Comparison of ENCODE assay signal across 17 cellular contexts in genomic region chr22:46905415-46905814, GRCh38.
A peak's percentile ranks its signal among the peaks of the same experiment; 100 is the strongest.
DNase-seq lines count a peak whose midpoint lies in the region; ATAC-seq and TF ChIP-seq lines count a peak whose summit lies in the region.
"Had no signal": no experiment of that assay in that cellular context is flagged by ENCODE, and none has a peak within 500 bp of the region (broad histone marks: within the 10 kb centered on the region; RNA-seq: fewer than 3 reads in every experiment).

No MANE protein-coding gene starts in this region.

- intact Hi-C loops in Right ventricle myocardium superior (cut with DNase I), result no loop called here
- intact Hi-C loops in upper lobe of right lung (cut with DNase I), result no loop called here

- ATAC-seq in Right ventricle myocardium superior (ENCODE audit: poor library complexity) (no peak), esophagus mucosa (peak; percentile 15), omental fat pad (ENCODE audit: low FRiP score) (no peak), upper lobe of right lung (no peak), HG02938 (IDR thresholded peaks at IDR 0.05; ENCODE audit: unreplicated experiment) (no peak)
- ATAC-seq: GM12878 had no signal

- H3K4me3 ChIP-seq in right atrium auricular region (no peak overlapping the region), upper lobe of right lung (no peak overlapping the region)
- H3K4me3 ChIP-seq: GM12878 had no signal

- no peak for TF ChIP-seq CTCF in right atrium auricular region (IDR thresholded peaks at IDR 0.05)
- TF ChIP-seq CTCF in omental fat pad (IDR thresholded peaks at IDR 0.05), result no peak
- TF ChIP-seq CTCF in upper lobe of right lung (IDR thresholded peaks at IDR 0.05), result no peak

- no peaks in the 10 kb centered on the region for H3K36me3 ChIP-seq in right atrium auricular region
- peaks cover 7% of the 10 kb centered on the region for H3K36me3 ChIP-seq in upper lobe of right lung

- H3K9me3 ChIP-seq in right atrium auricular region (no peaks in the 10 kb centered on the region), upper lobe of right lung (no peaks in the 10 kb centered on the region)

- H3K27me3 ChIP-seq in right atrium auricular region (no peaks in the 10 kb centered on the region), upper lobe of right lung (no peaks in the 10 kb centered on the region)

- H3K27ac ChIP-seq in right atrium auricular region (no peak overlapping the region), upper lobe of right lung (no peak overlapping the region)
- H3K27ac ChIP-seq: HL-60 had no signal

- peak; percentile 32 for DNase-seq in right atrium auricular region (ENCODE audit: low spot score)
- DNase-seq in Right ventricle myocardium superior, result no peak
- DNase-seq in omental fat pad (ENCODE audit: low spot score), result peak; percentile 12
- DNase-seq in upper lobe of right lung, result peak; percentile 49
- DNase-seq in stimulated activated CD4-positive, alpha-beta T cell treated with anti-CD3 and anti-CD28 coated beads, Interleukin-2, amount 100 ng/mL, for 24 hours, result no peak
- DNase-seq in nucleus accumbens (lab: John Stamatoyannopoulos, UW), result no peak
- DNase-seq: C1 segment of cervical spinal cord; Calu3; CD4-positive, alpha-beta T cell; DMS 273 treated with DMSO at 0.1 percent for 48 hours; GOT3; HCEC 1CT; HFFc6 had no signal

- H3K4me1 ChIP-seq in right atrium auricular region (peaks cover 0 to 15% of the 10 kb centered on the region in 2 donors), upper lobe of right lung (no peaks in the 10 kb centered on the region)

Comparison
In these comparisons a context has a peak if more than half of its experiments do, and no peak if none do; other contexts are left out.
1. DNase-seq: peak in right atrium auricular region (single experiment), omental fat pad (single experiment) and upper lobe of right lung (single experiment); none in Right ventricle myocardium superior (single experiment), stimulated activated CD4-positive, alpha-beta T cell treated with anti-CD3 and anti-CD28 coated beads, Interleukin-2, amount 100 ng/mL, for 24 hours (0 of 2) and nucleus accumbens (0 of 56).